In genomic region chr6:7234547-7234946, GRCh38 we compare ENCODE assay signal across 29 cellular contexts.
A peak's percentile ranks its signal among the peaks of the same experiment; 100 is the strongest.
DNase-seq lines count a peak whose midpoint lies in the region; ATAC-seq, FAIRE-seq and TF ChIP-seq lines count a peak whose summit lies in the region.
"Had no signal": no experiment of that assay in that cellular context is flagged by ENCODE, and none has a peak within 500 bp of the region (broad histone marks: within the 10 kb centered on the region; RNA-seq: fewer than 3 reads in every experiment).

No MANE protein-coding gene starts in this region.

- H4K20me1 ChIP-seq in OCI-LY3 (ENCODE audit: insufficient read depth, low read length): peaks cover 13% of the 10 kb centered on the region

- peaks cover 48% of the 10 kb centered on the region for H3K4me1 ChIP-seq in OCI-LY3 (ENCODE audit: low read length)
- H3K4me1 ChIP-seq: ascending aorta, neural progenitor cell had no signal

- TF ChIP-seq CTCF in activated CD8-positive, alpha-beta T cell treated with anti-CD3 and anti-CD28 coated beads for 36 hours (IDR thresholded peaks at IDR 0.05): no peak
- TF ChIP-seq CTCF in OCI-LY3 (IDR thresholded peaks at IDR 0.05; ENCODE audit: low read depth, low read length) (no peak), chondrocyte (IDR thresholded peaks at IDR 0.05) (no peak)

- no peak overlapping the region for H3K9ac ChIP-seq in OCI-LY3 (ENCODE audit: low read length)
- H3K9ac ChIP-seq: neural progenitor cell had no signal

- peaks cover 11% of the 10 kb centered on the region for H3K36me3 ChIP-seq in OCI-LY3 (replicated peaks; ENCODE audit: low read depth, low read length)
- H3K36me3 ChIP-seq: neural progenitor cell had no signal

- H3K27me3 ChIP-seq in OCI-LY3 (ENCODE audit: low read depth, low read length): no peaks in the 10 kb centered on the region
- H3K27me3 ChIP-seq: ascending aorta, neural progenitor cell had no signal

- no peak overlapping the region for H2AFZ ChIP-seq in OCI-LY3 (ENCODE audit: low read depth, low read length)
- H2AFZ ChIP-seq: GM23338, neural progenitor cell had no signal

- peaks cover 25% of the 10 kb centered on the region for H3K36me3 Mint-ChIP-seq in activated CD8-positive, alpha-beta T cell treated with anti-CD3 and anti-CD28 coated beads for 36 hours (ENCODE audit: low read depth)
- peaks cover 42% of the 10 kb centered on the region for H3K36me3 Mint-ChIP-seq in activated CD8-positive, alpha-beta T cell treated with anti-CD3 and anti-CD28 coated beads, Interleukin-2, amount 10 ng/mL, durations not matched to agents 7 days and 5 days (ENCODE audit: low read depth)
- peaks cover 23% of the 10 kb centered on the region for H3K36me3 Mint-ChIP-seq in chondrocyte (ENCODE audit: low read depth)

- no peak for ATAC-seq in activated CD8-positive, alpha-beta T cell treated with anti-CD3 and anti-CD28 coated beads for 36 hours
- ATAC-seq in activated CD8-positive, alpha-beta T cell treated with anti-CD3 and anti-CD28 coated beads, Interleukin-2, amount 10 ng/mL, durations not matched to agents 7 days and 5 days: no peak
- ATAC-seq in sciatic nerve: no peak
- no peak for ATAC-seq in HG02885 (IDR thresholded peaks at IDR 0.05; ENCODE audit: poor library complexity, unreplicated experiment)
- ATAC-seq: GM23338, right cardiac atrium had no signal

- peak overlapping the region; percentile 11 for H3K27ac Mint-ChIP-seq in activated CD8-positive, alpha-beta T cell treated with anti-CD3 and anti-CD28 coated beads for 36 hours
- no peak overlapping the region for H3K27ac Mint-ChIP-seq in activated CD8-positive, alpha-beta T cell treated with anti-CD3 and anti-CD28 coated beads, Interleukin-2, amount 10 ng/mL, durations not matched to agents 7 days and 5 days
- H3K27ac Mint-ChIP-seq in chondrocyte (ENCODE audit: unreplicated experiment): no peak overlapping the region
- H3K27ac Mint-ChIP-seq: activated naive CD8-positive, alpha-beta T cell treated with anti-CD3 and anti-CD28 coated beads, Interleukin-2, amount 10 ng/mL, durations not matched to agents 7 days and 5 days; GM23338; HFFc6; neural progenitor cell had no signal

- H3K9me3 ChIP-seq in OCI-LY3 (ENCODE audit: insufficient read depth, low read length): no peaks in the 10 kb centered on the region
- H3K9me3 ChIP-seq: ascending aorta, thoracic aorta had no signal

- H3K4me2 ChIP-seq in OCI-LY3 (ENCODE audit: low read length): peak overlapping the region; percentile 39
- H3K4me2 ChIP-seq: GM23338, neural progenitor cell had no signal

- no peak for FAIRE-seq in urothelium cell line (lab: Jason Lieb, UNC)

- H3K27ac ChIP-seq in OCI-LY3 (ENCODE audit: low read length): peak overlapping the region; percentile 49; the same call in 1 of the 2 replicates
- H3K27ac ChIP-seq: ascending aorta, dorsolateral prefrontal cortex, HL-60, neural progenitor cell, thoracic aorta had no signal

- H3K4me3 Mint-ChIP-seq in activated CD8-positive, alpha-beta T cell treated with anti-CD3 and anti-CD28 coated beads for 36 hours: no peak overlapping the region
- no peak overlapping the region for H3K4me3 Mint-ChIP-seq in activated CD8-positive, alpha-beta T cell treated with anti-CD3 and anti-CD28 coated beads, Interleukin-2, amount 10 ng/mL, durations not matched to agents 7 days and 5 days
- no peak overlapping the region for H3K4me3 Mint-ChIP-seq in chondrocyte (ENCODE audit: unreplicated experiment)
- H3K4me3 Mint-ChIP-seq: activated naive CD8-positive, alpha-beta T cell treated with anti-CD3 and anti-CD28 coated beads, Interleukin-2, amount 10 ng/mL, durations not matched to agents 7 days and 5 days; GM23338; HFFc6; neural progenitor cell had no signal

- DNase-seq in activated CD8-positive, alpha-beta T cell treated with anti-CD3 and anti-CD28 coated beads for 36 hours: no peak
- no peak for DNase-seq in activated CD8-positive, alpha-beta T cell treated with anti-CD3 and anti-CD28 coated beads, Interleukin-2, amount 10 ng/mL, durations not matched to agents 7 days and 5 days
- DNase-seq in chondrocyte (ENCODE audit: low spot score) (peak; percentile 35), sciatic nerve (ENCODE audit: low spot score) (peak; percentile 9), ecto neural progenitor cell (ENCODE audit: low spot score) (no peak), urothelium cell line (ENCODE audit: low spot score) (no peak)
- DNase-seq: 8988T; activated CD4-positive, alpha-beta T cell treated with anti-CD3 and anti-CD28 coated beads, Interleukin-2, amount 50 U/mL, for 1 hour; activated naive CD8-positive, alpha-beta T cell treated with anti-CD3 and anti-CD28 coated beads, Interleukin-2, amount 10 ng/mL, durations not matched to agents 7 days and 5 days; caudate nucleus; DMS153; dorsolateral prefrontal cortex; head of caudate nucleus; HFFc6; NCI-H1694; NCI-H526; NK-92 treated with Interleukin-12 subunit alpha and Interleukin-12 subunit beta, amount 100 ng/mL, for 24 hours; right cardiac atrium; SHP77 treated with DMSO at 0.1 percent for 48 hours; stimulated activated CD4-positive, alpha-beta T cell treated with anti-CD3 and anti-CD28 coated beads, Interleukin-4, amount 100 ng/mL, for 4 hours; stimulated activated naive CD4-positive, alpha-beta T cell treated with Interleukin-2 at 50 U/mL for 16 hours; T-helper 9 cell had no signal

- POLR2A ChIA-PET in activated CD8-positive, alpha-beta T cell treated with anti-CD3 and anti-CD28 coated beads for 36 hours (lab: Charles Lee): no interaction called here
- POLR2A ChIA-PET in activated CD8-positive, alpha-beta T cell treated with anti-CD3 and anti-CD28 coated beads, Interleukin-2, amount 10 ng/mL, durations not matched to agents 7 days and 5 days (lab: Charles Lee): no interaction called here

- peaks cover 9% of the 10 kb centered on the region for H3K79me2 ChIP-seq in OCI-LY3 (ENCODE audit: low read length)

- H3K4me1 Mint-ChIP-seq in activated CD8-positive, alpha-beta T cell treated with anti-CD3 and anti-CD28 coated beads for 36 hours (ENCODE audit: low read depth): peaks cover 30% of the 10 kb centered on the region
- peaks cover 24% of the 10 kb centered on the region for H3K4me1 Mint-ChIP-seq in activated CD8-positive, alpha-beta T cell treated with anti-CD3 and anti-CD28 coated beads, Interleukin-2, amount 10 ng/mL, durations not matched to agents 7 days and 5 days (ENCODE audit: low read depth)
- H3K4me1 Mint-ChIP-seq in chondrocyte (ENCODE audit: low read depth): peaks cover 6% of the 10 kb centered on the region

- intact Hi-C loops in activated CD8-positive, alpha-beta T cell treated with anti-CD3 and anti-CD28 coated beads for 36 hours (cut with micrococcal nuclease): no loop called here
- intact Hi-C loops in sciatic nerve (cut with DNase I): loop anchor here (10.0 kb wide), 1 partner anchor 80 kb away; no protein-coding TSS in a partner anchor

- no peaks in the 10 kb centered on the region for H3K9me3 Mint-ChIP-seq in activated CD8-positive, alpha-beta T cell treated with anti-CD3 and anti-CD28 coated beads for 36 hours
- H3K9me3 Mint-ChIP-seq in activated CD8-positive, alpha-beta T cell treated with anti-CD3 and anti-CD28 coated beads, Interleukin-2, amount 10 ng/mL, durations not matched to agents 7 days and 5 days (ENCODE audit: insufficient read depth): no peaks in the 10 kb centered on the region
- H3K9me3 Mint-ChIP-seq in chondrocyte (ENCODE audit: low read depth): no peaks in the 10 kb centered on the region
- H3K9me3 Mint-ChIP-seq: activated naive CD8-positive, alpha-beta T cell treated with anti-CD3 and anti-CD28 coated beads, Interleukin-2, amount 10 ng/mL, durations not matched to agents 7 days and 5 days; GM23338; HFFc6; neural progenitor cell had no signal

- no peaks in the 10 kb centered on the region for H3K27me3 Mint-ChIP-seq in activated CD8-positive, alpha-beta T cell treated with anti-CD3 and anti-CD28 coated beads for 36 hours
- no peaks in the 10 kb centered on the region for H3K27me3 Mint-ChIP-seq in activated CD8-positive, alpha-beta T cell treated with anti-CD3 and anti-CD28 coated beads, Interleukin-2, amount 10 ng/mL, durations not matched to agents 7 days and 5 days (ENCODE audit: low read depth)
- no peaks in the 10 kb centered on the region for H3K27me3 Mint-ChIP-seq in chondrocyte (ENCODE audit: low read depth)
- H3K27me3 Mint-ChIP-seq: activated naive CD8-positive, alpha-beta T cell treated with anti-CD3 and anti-CD28 coated beads, Interleukin-2, amount 10 ng/mL, durations not matched to agents 7 days and 5 days had no signal

- CTCF ChIA-PET in activated CD8-positive, alpha-beta T cell treated with anti-CD3 and anti-CD28 coated beads for 36 hours (lab: Charles Lee): interaction anchor here (1.2 to 4.0 kb wide), 3 partner anchors 8 to 557 kb away, joined by 3 to 25 read pairs (median 5); no protein-coding TSS in a partner anchor
- CTCF ChIA-PET in activated CD8-positive, alpha-beta T cell treated with anti-CD3 and anti-CD28 coated beads, Interleukin-2, amount 10 ng/mL, durations not matched to agents 7 days and 5 days (lab: Charles Lee): interaction anchor here (1.0 to 1.4 kb wide), 2 partner anchors 9 to 558 kb away, joined by 3 to 5 read pairs; no protein-coding TSS in a partner anchor

- no peak overlapping the region for H3K4me3 ChIP-seq in OCI-LY3 (ENCODE audit: low read length)
- H3K4me3 ChIP-seq: ascending aorta, dorsolateral prefrontal cortex, GM23338, neural progenitor cell, thoracic aorta had no signal

Comparison
In these comparisons a context has a peak if more than half of its experiments do, and no peak if none do; other contexts are left out.
1. DNase-seq: peak in chondrocyte (single experiment) and sciatic nerve (single experiment); none in activated CD8-positive, alpha-beta T cell treated with anti-CD3 and anti-CD28 coated beads for 36 hours (single experiment), activated CD8-positive, alpha-beta T cell treated with anti-CD3 and anti-CD28 coated beads, Interleukin-2, amount 10 ng/mL, durations not matched to agents 7 days and 5 days (single experiment), ecto neural progenitor cell (single experiment) and urothelium cell line (single experiment).